19 cellular contexts compared by ENCODE assay signal in the genomic region with DNA sequence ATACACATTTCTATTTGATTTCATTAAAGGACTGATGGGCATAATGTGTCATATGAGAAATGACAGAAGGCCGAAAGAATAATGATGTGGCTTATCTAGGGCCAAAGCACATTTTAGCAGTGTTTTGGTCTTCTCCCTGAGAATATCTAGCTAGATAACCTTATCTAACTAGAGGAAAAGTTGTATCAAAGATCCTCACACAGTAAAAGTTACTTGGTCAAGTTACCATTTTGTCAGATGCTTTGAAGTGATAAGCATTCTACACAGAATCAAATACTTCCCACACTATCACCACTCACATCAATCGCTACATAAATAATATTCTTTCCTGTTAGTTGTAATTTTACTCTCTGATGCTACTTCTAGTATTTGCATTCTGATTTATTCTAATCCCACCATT. TPM values are rescaled to one million over a fixed set of nuclear protein-coding genes. Genes with fewer than 3 reads are reported as not detected.
DNase-seq lines count a peak whose midpoint lies in the region; ATAC-seq, FAIRE-seq and TF ChIP-seq lines count a peak whose summit lies in the region.
"Had no signal": no experiment of that assay in that cellular context is flagged by ENCODE, and none has a peak within 500 bp of the region (broad histone marks: within the 10 kb centered on the region; RNA-seq: fewer than 3 reads in every experiment).

No MANE protein-coding gene starts in this region.

- H3K27me3 Mint-ChIP-seq in T-helper 17 cell, result no peaks in the 10 kb centered on the region
- H3K27me3 Mint-ChIP-seq: activated B cell treated with CpG ODN at 0.5 μM for 24 hours, IgD-negative memory B cell had no signal

- peak overlapping the region; percentile 1 for H3K27ac ChIP-seq in HepG2 (ENCODE audit: extremely low read length, insufficient read depth, low read length)
- H3K27ac ChIP-seq in right lobe of liver, result no peak overlapping the region
- peak overlapping the region; percentile 22 for H3K27ac ChIP-seq in fibroblast of lung (ENCODE audit: insufficient read depth, low read length)
- H3K27ac ChIP-seq: foreskin keratinocyte, Peyer's patch had no signal

- TF ChIP-seq CTCF in HepG2 (CRISPR knock-in tag; IDR thresholded peaks at IDR 0.05) (no peak), right lobe of liver (IDR thresholded peaks at IDR 0.05) (no peak), fibroblast of lung (conservative IDR thresholded peaks at IDR 0.05 in 1 of 2, IDR thresholded peaks at IDR 0.05 in 1 of 2; ENCODE audit: low read depth in 1 of 2, low read length in 2 of 2) (no peak), BE2C (IDR thresholded peaks at IDR 0.05; ENCODE audit: low read depth, low read length) (no peak)

- H3K9ac ChIP-seq in HepG2 (ENCODE audit: insufficient read depth, low read depth, low read length) (no peak overlapping the region), fibroblast of lung (ENCODE audit: insufficient read depth, low read length) (no peak overlapping the region)

- H3K4me2 ChIP-seq in HepG2 (ENCODE audit: low read depth, low read length) (no peak overlapping the region), fibroblast of lung (ENCODE audit: extremely low read depth, insufficient read depth, low read length) (no peak overlapping the region)

- H3K79me2 ChIP-seq in HepG2 (ENCODE audit: insufficient read depth, low read length) (peaks cover 99% of the 10 kb centered on the region), fibroblast of lung (ENCODE audit: control insufficient read depth, insufficient read depth, low read length) (peaks cover 99% of the 10 kb centered on the region)

- 98% methylated on average over 2 of the region's 2 CpGs for WGBS in HepG2 (ENCODE audit: low lambda C conversion rate)
- 77% methylated on average over 2 of the region's 2 CpGs for WGBS in right lobe of liver (ENCODE audit: insufficient coverage, low coverage, low lambda C conversion rate, missing lambda C conversion rate)

- TF ChIP-seq EP300 in HepG2 (IDR thresholded peaks at IDR 0.05; ENCODE audit: low read depth in 2 of 2, low read length in 2 of 2) (no peak), HepG2 (CRISPR knock-in tag; IDR thresholded peaks at IDR 0.05; ENCODE audit: borderline replicate concordance) (no peak)

- H3K4me1 ChIP-seq in HepG2 (ENCODE audit: insufficient read depth, low read length) (peaks cover 50% of the 10 kb centered on the region), right lobe of liver (peaks cover 0 to 13% (median 4%) of the 10 kb centered on the region in 4 donors), fibroblast of lung (ENCODE audit: control insufficient read depth, extremely low read depth, insufficient read depth, low read length) (peaks cover 1% of the 10 kb centered on the region), BE2C (no peaks in the 10 kb centered on the region)

- FAIRE-seq in HepG2 (lab: Jason Lieb, UNC) (no peak), urothelium cell line (lab: Jason Lieb, UNC) (peak; percentile 30)
- FAIRE-seq: endothelial cell of umbilical vein had no signal

- intact Hi-C loops in HepG2 (cut with micrococcal nuclease; ENCODE audit: unreplicated experiment), result loop anchor here (10.0 kb wide), 1 partner anchor 235 kb away; no protein-coding TSS in a partner anchor
- intact Hi-C loops in right lobe of liver (cut with DNase I), result no loop called here

- CTCF ChIA-PET in HepG2 (lab: Yijun Ruan, JAX; ENCODE audit: low intra/inter-chr PET ratio, low total read pairs), result no interaction called here

- peak overlapping the region; percentile 39 for H3K27ac Mint-ChIP-seq in T-helper 17 cell
- H3K27ac Mint-ChIP-seq: activated B cell treated with CpG ODN at 0.5 μM for 24 hours had no signal

- H3K4me3 ChIP-seq in HepG2 (replicated peaks in 1 of 3; ENCODE audit: insufficient read depth in 1 of 3, low read depth in 2 of 3, low read length in 3 of 3), result no peak overlapping the region
- no peak overlapping the region for H3K4me3 ChIP-seq in right lobe of liver
- no peak overlapping the region for H3K4me3 ChIP-seq in fibroblast of lung (replicated peaks in 1 of 4; ENCODE audit: control extremely low read depth in 1 of 4, insufficient read depth in 1 of 4, low read depth in 3 of 4, low read length in 4 of 4)
- no peak overlapping the region for H3K4me3 ChIP-seq in BE2C (ENCODE audit: low read depth, low read length)
- H3K4me3 ChIP-seq: Peyer's patch had no signal

- H2AFZ ChIP-seq in HepG2 (ENCODE audit: low read length) (no peak overlapping the region), fibroblast of lung (ENCODE audit: low read length) (no peak overlapping the region)

- H3K4me1 Mint-ChIP-seq in T-helper 17 cell, result peaks cover 16% of the 10 kb centered on the region

- peaks cover 50% of the 10 kb centered on the region for H4K20me1 ChIP-seq in HepG2 (ENCODE audit: insufficient read depth, low read length)
- H4K20me1 ChIP-seq in fibroblast of lung (ENCODE audit: control insufficient read depth, extremely low read depth, insufficient read depth, low read length), result peaks cover 2% of the 10 kb centered on the region

- no peaks in the 10 kb centered on the region for H3K36me3 Mint-ChIP-seq in T-helper 17 cell (ENCODE audit: low read depth)
- H3K36me3 Mint-ChIP-seq: IgD-negative memory B cell had no signal

- no peak for ATAC-seq in HepG2
- no peak for ATAC-seq in right lobe of liver
- ATAC-seq in T-helper 17 cell, result no peak
- ATAC-seq: foreskin keratinocyte, left cardiac atrium had no signal

- no peak for DNase-seq in HepG2 (ENCODE audit: low spot score)
- DNase-seq in right lobe of liver, result no peak
- DNase-seq in T-helper 17 cell, result no peak
- no peak for DNase-seq in fibroblast of lung (ENCODE audit: low read depth in 2 of 2)
- DNase-seq in urothelium cell line (ENCODE audit: low spot score), result no peak
- no peak for DNase-seq in GM03348 (ENCODE audit: low spot score)
- no peak for DNase-seq in NCI-H128 (lab: John Stamatoyannopoulos, UW; ENCODE audit: unreplicated experiment)
- no peak for DNase-seq in BE2C
- DNase-seq: activated B cell treated with CpG ODN at 0.5 μM for 24 hours; activated effector memory CD4-positive, alpha-beta T cell treated with Interleukin-2 at 50 U/mL for 16 hours; anterior cingulate cortex; Calu3; foreskin keratinocyte; left cardiac atrium; NCI-H2081; Peyer's patch; stimulated activated CD4-positive, alpha-beta T cell treated with anti-CD3 and anti-CD28 coated beads, Interleukin-2, amount 100 ng/mL, for 48 hours had no signal

- POLR2A ChIA-PET in HepG2 (lab: Yijun Ruan, JAX), result no interaction called here

- no peak for TF ChIP-seq RAD21 in HepG2 (CRISPR knock-in tag; IDR thresholded peaks at IDR 0.05)

- no TSS peak for BruUV-seq in HepG2 (replicated peaks; lab: Mats Ljungman, UMichigan)

- H3K36me3 ChIP-seq in HepG2 (replicated peaks in 1 of 2; ENCODE audit: control insufficient read depth in 1 of 2, insufficient read depth in 2 of 2, low read length in 2 of 2) (peaks cover 8 to 41% of the 10 kb centered on the region in 2 experiments), right lobe of liver (no peaks in the 10 kb centered on the region), fibroblast of lung (ENCODE audit: control insufficient read depth, insufficient read depth, low read length) (peaks cover 2% of the 10 kb centered on the region), BE2C (no peaks in the 10 kb centered on the region)
- H3K36me3 ChIP-seq: Peyer's patch had no signal

- TF ChIP-seq POLR2A in HepG2 (IDR thresholded peaks at IDR 0.05; ENCODE audit: insufficient read depth in 1 of 2, low read depth in 2 of 2, low read length in 2 of 2), result no peak
- TF ChIP-seq POLR2A in right lobe of liver (IDR thresholded peaks at IDR 0.05), result no peak

- in situ Hi-C loops in HepG2 (cut with HindIII; ENCODE audit: extremely low pct_ligation_motif_present, low pct_unique_long_range_greater_than_20kb), result no loop called here

- H3K4me3 Mint-ChIP-seq in T-helper 17 cell, result no peak overlapping the region
- H3K4me3 Mint-ChIP-seq: activated B cell treated with CpG ODN at 0.5 μM for 24 hours had no signal

- no peaks in the 10 kb centered on the region for H3K27me3 ChIP-seq in HepG2 (ENCODE audit: control insufficient read depth in 1 of 2, insufficient read depth in 2 of 2, low read length in 2 of 2)
- H3K27me3 ChIP-seq in right lobe of liver, result no peaks in the 10 kb centered on the region
- H3K27me3 ChIP-seq in fibroblast of lung (ENCODE audit: control insufficient read depth, insufficient read depth, low read length), result no peaks in the 10 kb centered on the region
- H3K27me3 ChIP-seq in BE2C, result no peaks in the 10 kb centered on the region
- H3K27me3 ChIP-seq: foreskin keratinocyte, Peyer's patch had no signal

- no peaks in the 10 kb centered on the region for H3K9me3 ChIP-seq in HepG2 (ENCODE audit: low read length)
- no peaks in the 10 kb centered on the region for H3K9me3 ChIP-seq in right lobe of liver
- no peaks in the 10 kb centered on the region for H3K9me3 ChIP-seq in T-helper 17 cell (ENCODE audit: control insufficient read depth, low read length, poor library complexity, severe bottlenecking)
- H3K9me3 ChIP-seq in fibroblast of lung (ENCODE audit: control insufficient read depth, insufficient read depth, low read depth, low read length), result no peaks in the 10 kb centered on the region
- no peaks in the 10 kb centered on the region for H3K9me3 ChIP-seq in BE2C
- H3K9me3 ChIP-seq: Peyer's patch had no signal

RNA-seq across cellular contexts. Expression of a gene that starts 8.2 kb away (rescaled TPM):
- total RNA-seq in HepG2 (2016; rRNA removed; fragmentation: Illumina TruSeq; extraction: Trizol) (212 and 301 TPM in 2 replicates), right lobe of liver (10 to 100 TPM; 38.6 to 63.2 (median 51.2) TPM), T-helper 17 cell (100 to 1,000 TPM; 110 to 121 TPM), fibroblast of lung (297 and 348 TPM in 2 replicates)
- total RNA-seq in HepG2 (2016; cell fraction: cytosol; rRNA removed; fragmentation: Illumina TruSeq; extraction: Trizol; ENCODE audit: low read depth), result 126 and 139 TPM in 2 replicates
- 218 and 301 TPM in 2 replicates for total RNA-seq in HepG2 (2016; cell fraction: insoluble cytoplasmic fraction; rRNA removed; fragmentation: Illumina TruSeq; extraction: Trizol)
- 90.9 and 111 TPM in 2 replicates for total RNA-seq in HepG2 (2016; cell fraction: membrane; rRNA removed; fragmentation: Illumina TruSeq; extraction: Trizol)
- 246 and 260 TPM in 2 replicates for total RNA-seq in HepG2 (2016; cell fraction: nucleus; rRNA removed; fragmentation: Illumina TruSeq; extraction: Trizol)
- polyA plus RNA-seq in HepG2 (2011; rRNA removed) (43.7 and 67.4 TPM in 2 replicates), fibroblast of lung (91.8 and 114 TPM in 2 replicates)
- 17.5 and 27.0 TPM in 2 replicates for polyA plus RNA-seq in HepG2 (2011; cell fraction: cytosol; rRNA removed)
- polyA plus RNA-seq in HepG2 (2011; cell fraction: nucleus; rRNA removed), result 81.7 and 90.4 TPM in 2 replicates
- 75.3 and 92.2 TPM in 2 replicates for polyA plus RNA-seq in HepG2 (2012)
- 5.3 and 6.2 TPM in 2 replicates for polyA plus RNA-seq in HepG2 (2016; cell fraction: cytosol; fragmentation: Illumina TruSeq; extraction: Trizol; ENCODE audit: low read depth)
- polyA plus RNA-seq in HepG2 (2016; cell fraction: insoluble cytoplasmic fraction; fragmentation: Illumina TruSeq; extraction: Trizol; ENCODE audit: low read depth), result 187 and 199 TPM in 2 replicates
- polyA plus RNA-seq in HepG2 (2016; cell fraction: membrane; fragmentation: Illumina TruSeq; extraction: Trizol; ENCODE audit: low read depth), result 23.1 and 26.6 TPM in 2 replicates
- 273 and 284 TPM in 2 replicates for polyA plus RNA-seq in HepG2 (2016; cell fraction: nucleus; fragmentation: Illumina TruSeq; extraction: Trizol; ENCODE audit: insufficient read depth, low read depth)
- polyA minus RNA-seq in HepG2 (2011; rRNA and poly(A)+ RNA removed; ENCODE audit: low replicate concordance), result 42.1 and 110 TPM in 2 replicates
- polyA minus RNA-seq in HepG2 (2011; cell fraction: cytosol; rRNA and poly(A)+ RNA removed), result 55.4 and 63.7 TPM in 2 replicates
- 201 and 221 TPM in 2 replicates for polyA minus RNA-seq in HepG2 (2011; cell fraction: nucleus; rRNA and poly(A)+ RNA removed)
- polyA plus RNA-seq in fibroblast of lung (2012), result 64.1 and 84.8 TPM in 2 replicates
- polyA minus RNA-seq in fibroblast of lung (ENCODE audit: low replicate concordance), result 10.5 and 11.3 TPM in 2 replicates
- polyA plus RNA-seq in BE2C (2012; ENCODE audit: insufficient read depth, insufficient read length, low read depth), result 52.7 TPM

RNA-seq across cellular contexts. Expression of a gene that starts 59.1 kb away (rescaled TPM):
- total RNA-seq in HepG2 (2016; rRNA removed; fragmentation: Illumina TruSeq; extraction: Trizol), result 100 and 155 TPM in 2 replicates
- total RNA-seq in HepG2 (2016; cell fraction: cytosol; rRNA removed; fragmentation: Illumina TruSeq; extraction: Trizol; ENCODE audit: low read depth), result 43.5 and 56.3 TPM in 2 replicates
- total RNA-seq in HepG2 (2016; cell fraction: insoluble cytoplasmic fraction; rRNA removed; fragmentation: Illumina TruSeq; extraction: Trizol), result 93.9 and 148 TPM in 2 replicates
- total RNA-seq in HepG2 (2016; cell fraction: membrane; rRNA removed; fragmentation: Illumina TruSeq; extraction: Trizol), result 37.1 and 44.6 TPM in 2 replicates
- 155 and 174 TPM in 2 replicates for total RNA-seq in HepG2 (2016; cell fraction: nucleus; rRNA removed; fragmentation: Illumina TruSeq; extraction: Trizol)
- 79.9 and 99.2 TPM in 2 replicates for polyA plus RNA-seq in HepG2 (2011; rRNA removed)
- 38.9 and 63.9 TPM in 2 replicates for polyA plus RNA-seq in HepG2 (2011; cell fraction: cytosol; rRNA removed)
- 110 and 113 TPM in 2 replicates for polyA plus RNA-seq in HepG2 (2011; cell fraction: nucleus; rRNA removed)
- polyA plus RNA-seq in HepG2 (2012), result 88.4 and 89.7 TPM in 2 replicates
- 4.3 and 5.9 TPM in 2 replicates for polyA plus RNA-seq in HepG2 (2016; cell fraction: cytosol; fragmentation: Illumina TruSeq; extraction: Trizol; ENCODE audit: low read depth)
- 126 and 130 TPM in 2 replicates for polyA plus RNA-seq in HepG2 (2016; cell fraction: insoluble cytoplasmic fraction; fragmentation: Illumina TruSeq; extraction: Trizol; ENCODE audit: low read depth)
- polyA plus RNA-seq in HepG2 (2016; cell fraction: membrane; fragmentation: Illumina TruSeq; extraction: Trizol; ENCODE audit: low read depth), result 13.7 and 17.5 TPM in 2 replicates
- polyA plus RNA-seq in HepG2 (2016; cell fraction: nucleus; fragmentation: Illumina TruSeq; extraction: Trizol; ENCODE audit: insufficient read depth, low read depth), result 191 and 219 TPM in 2 replicates
- 132 and 183 TPM in 2 replicates for polyA minus RNA-seq in HepG2 (2011; rRNA and poly(A)+ RNA removed; ENCODE audit: low replicate concordance)
- polyA minus RNA-seq in HepG2 (2011; cell fraction: cytosol; rRNA and poly(A)+ RNA removed), result 93.0 and 99.9 TPM in 2 replicates
- polyA minus RNA-seq in HepG2 (2011; cell fraction: nucleus; rRNA and poly(A)+ RNA removed), result 468 and 469 TPM in 2 replicates
- total RNA-seq in right lobe of liver, result 10 to 100 TPM; 33.3 to 57.1 (median 41.5) TPM
- 100 to 1,000 TPM; 148 to 170 TPM for total RNA-seq in T-helper 17 cell
- 113 and 129 TPM in 2 replicates for total RNA-seq in fibroblast of lung
- 48.4 and 52.4 TPM in 2 replicates for polyA plus RNA-seq in fibroblast of lung
- 37.5 and 42.6 TPM in 2 replicates for polyA plus RNA-seq in fibroblast of lung (2012)
- 57.1 and 94.3 TPM in 2 replicates for polyA minus RNA-seq in fibroblast of lung (ENCODE audit: low replicate concordance)
- polyA plus RNA-seq in BE2C (2012; ENCODE audit: insufficient read depth, insufficient read length, low read depth), result 33.6 TPM

Comparison
In these comparisons a context has a peak if more than half of its experiments do, and no peak if none do; other contexts are left out.
1. H3K27ac ChIP-seq: peak in HepG2 (single experiment) and fibroblast of lung (single experiment); none in right lobe of liver (0 of 3).